Comparison of ENCODE assay signal across 15 cellular contexts in genomic region chr2:133937669-133938068, GRCh38.
"Had no signal": no experiment of that assay in that cellular context is flagged by ENCODE, and none has a peak within 500 bp of the region (broad histone marks: within the 10 kb centered on the region; RNA-seq: fewer than 3 reads in every experiment).

No MANE protein-coding gene starts in this region.

- H3K27ac Mint-ChIP-seq: activated CD4-positive, alpha-beta memory T cell treated with anti-CD3 and anti-CD28 coated beads for 36 hours; activated CD4-positive, alpha-beta T cell treated with anti-CD3 and anti-CD28 coated beads for 36 hours; activated naive CD4-positive, alpha-beta T cell treated with anti-CD3 and anti-CD28 coated beads, Interleukin-2, amount 50 U/mL, for 72 hours; endodermal cell; naive B cell; T-cell had no signal

- H3K4me1 Mint-ChIP-seq: activated CD4-positive, alpha-beta T cell treated with anti-CD3 and anti-CD28 coated beads for 36 hours; T-cell had no signal

- H3K4me1 ChIP-seq: parathyroid adenoma had no signal

- DNase-seq: activated CD4-positive, alpha-beta memory T cell treated with anti-CD3 and anti-CD28 coated beads for 36 hours; activated CD4-positive, alpha-beta T cell treated with anti-CD3 and anti-CD28 coated beads for 36 hours; activated effector memory CD4-positive, alpha-beta T cell treated with anti-CD3 and anti-CD28 coated beads, Interleukin-2, amount 50 U/mL, for 16 hours; activated T-cell treated with anti-CD3 and anti-CD28 coated beads, Interleukin-2, amount 50 U/mL, for 48 hours; endodermal cell; islet precursor cell; mammary epithelial cell; naive B cell; stimulated activated CD4-positive, alpha-beta T cell treated with anti-CD3 and anti-CD28 coated beads, Interleukin-12 subunit alpha, Interleukin-12 subunit beta, amount 100 ng/mL, for 4 hours; stimulated activated CD4-positive, alpha-beta T cell treated with anti-CD3 and anti-CD28 coated beads, Interleukin-2, amount 100 ng/mL, for 24 hours; T-cell; T-helper 9 cell had no signal

- H3K9ac ChIP-seq: parathyroid adenoma had no signal

- H2AFZ ChIP-seq: parathyroid adenoma had no signal

- ATAC-seq: activated CD4-positive, alpha-beta T cell treated with anti-CD3 and anti-CD28 coated beads for 36 hours; activated naive CD4-positive, alpha-beta T cell treated with anti-CD3 and anti-CD28 coated beads, Interleukin-2, amount 50 U/mL, for 72 hours; T-cell had no signal

- H3K9me3 Mint-ChIP-seq: activated CD4-positive, alpha-beta memory T cell treated with anti-CD3 and anti-CD28 coated beads for 36 hours; activated naive CD4-positive, alpha-beta T cell treated with anti-CD3 and anti-CD28 coated beads, Interleukin-2, amount 50 U/mL, for 72 hours; endodermal cell had no signal

- H3K36me3 Mint-ChIP-seq: activated CD4-positive, alpha-beta memory T cell treated with anti-CD3 and anti-CD28 coated beads for 36 hours; activated naive CD4-positive, alpha-beta T cell treated with anti-CD3 and anti-CD28 coated beads, Interleukin-2, amount 50 U/mL, for 72 hours; naive B cell; T-cell had no signal

- H3K27ac ChIP-seq: parathyroid adenoma, VCaP had no signal

- H3K4me3 Mint-ChIP-seq: activated CD4-positive, alpha-beta memory T cell treated with anti-CD3 and anti-CD28 coated beads for 36 hours; activated CD4-positive, alpha-beta T cell treated with anti-CD3 and anti-CD28 coated beads for 36 hours; endodermal cell; naive B cell; T-cell had no signal

- H3K79me2 ChIP-seq: parathyroid adenoma had no signal
